8 cellular contexts compared by ENCODE assay signal in genomic region chr16:86563489-86564345, GRCh38. TPM values are rescaled to one million over a fixed set of nuclear protein-coding genes. Genes with fewer than 3 reads are reported as not detected.
A peak's percentile ranks its signal among the peaks of the same experiment; 100 is the strongest.
DNase-seq lines count a peak whose midpoint lies in the region; ATAC-seq and TF ChIP-seq lines count a peak whose summit lies in the region.

No MANE protein-coding gene starts in this region.

- peak overlapping the region; percentile 74 for H3K27ac Mint-ChIP-seq in T-helper 1 cell treated with Interleukin-12 subunit alpha and Interleukin-12 subunit beta and Interleukin-4 antibody, amounts not matched to agents 30 μg/mL and 1 μg/mL, for 36 hours

- H3K4me3 ChIP-seq in HEK293 (ENCODE audit: low read depth, low read length) (0 out of 2 replicates have a peak overlapping the region, but pooled peaks have one; percentile 1), right cardiac atrium (ENCODE audit: low read length) (no peak overlapping the region), retinal pigment epithelial cell (ENCODE audit: low read length) (peak overlapping the region; percentile 47)

- no peaks in the 10 kb centered on the region for H3K27me3 ChIP-seq in right cardiac atrium (ENCODE audit: control insufficient read depth, insufficient read depth)

- DNase-seq in DMS153 (lab: John Stamatoyannopoulos, UW) = peak; percentile 81
- peak; percentile 86 for DNase-seq in NCI-H1694 (lab: John Stamatoyannopoulos, UW)
- DNase-seq in amniotic stem cell (lab: John Stamatoyannopoulos, UW) = peak; percentile 88
- peak; percentile 85 to 95 (median 91) for DNase-seq in right cardiac atrium
- no peak for DNase-seq in retinal pigment epithelial cell (ENCODE audit: low read depth)

- peak overlapping the region; percentile 43 for H3K4me3 Mint-ChIP-seq in T-helper 1 cell treated with Interleukin-12 subunit alpha and Interleukin-12 subunit beta and Interleukin-4 antibody, amounts not matched to agents 30 μg/mL and 1 μg/mL, for 36 hours

- peaks cover 7% of the 10 kb centered on the region for H3K4me1 Mint-ChIP-seq in T-helper 1 cell treated with Interleukin-12 subunit alpha and Interleukin-12 subunit beta and Interleukin-4 antibody, amounts not matched to agents 30 μg/mL and 1 μg/mL, for 36 hours (ENCODE audit: low read depth)

- H3K4me1 ChIP-seq in HEK293 (ENCODE audit: control insufficient read depth, insufficient read depth, low read length) = no peaks in the 10 kb centered on the region
- no peaks in the 10 kb centered on the region for H3K4me1 ChIP-seq in right cardiac atrium (ENCODE audit: control insufficient read depth, insufficient read depth, low read length)

- peak; percentile 98 for TF ChIP-seq CTCF in HEK293 (tag by site-specific recombination; IDR thresholded peaks at IDR 0.05)
- TF ChIP-seq CTCF in retinal pigment epithelial cell (conservative IDR thresholded peaks at IDR 0.05; ENCODE audit: low read depth, low read length) = peak; percentile 100

- no peaks in the 10 kb centered on the region for H3K36me3 ChIP-seq in HEK293 (ENCODE audit: control insufficient read depth in 2 of 2, insufficient read depth in 1 of 2, low read length in 2 of 2)

- no peaks in the 10 kb centered on the region for H3K9me3 ChIP-seq in HEK293 (ENCODE audit: control insufficient read depth, insufficient read depth, low read depth, low read length)
- no peaks in the 10 kb centered on the region for H3K9me3 ChIP-seq in right cardiac atrium (ENCODE audit: control insufficient read depth, low read length)

- peaks cover 1% of the 10 kb centered on the region for H3K36me3 Mint-ChIP-seq in T-helper 1 cell treated with Interleukin-12 subunit alpha and Interleukin-12 subunit beta and Interleukin-4 antibody, amounts not matched to agents 30 μg/mL and 1 μg/mL, for 36 hours (ENCODE audit: low read depth)

- CTCF ChIA-PET in HEK293 (lab: Yijun Ruan, JAX) = interaction anchor here (0.6 to 8.8 kb wide), 47 partner anchors 9 to 795 kb away, joined by 3 to 127 read pairs (median 3); partner anchors contain the start of gene MTHFSD

- H3K27ac ChIP-seq in HEK293 (ENCODE audit: extremely low read depth, low read depth, low read length) = no peak overlapping the region
- no peak overlapping the region for H3K27ac ChIP-seq in right cardiac atrium (ENCODE audit: low read length)

- H3K27me3 Mint-ChIP-seq in T-helper 1 cell treated with Interleukin-12 subunit alpha and Interleukin-12 subunit beta and Interleukin-4 antibody, amounts not matched to agents 30 μg/mL and 1 μg/mL, for 36 hours (ENCODE audit: low read depth) = peaks cover 45% of the 10 kb centered on the region

- no peaks in the 10 kb centered on the region for H3K9me3 Mint-ChIP-seq in T-helper 1 cell treated with Interleukin-12 subunit alpha and Interleukin-12 subunit beta and Interleukin-4 antibody, amounts not matched to agents 30 μg/mL and 1 μg/mL, for 36 hours

- ATAC-seq in right cardiac atrium (peak; percentile 67 to 76), GM21447 (IDR thresholded peaks at IDR 0.05; ENCODE audit: unreplicated experiment) (no peak)

- intact Hi-C loops in right cardiac atrium (cut with DNase I) = loop anchor here (2.0 to 5.0 kb wide), 4 partner anchors 499 to 715 kb away; no protein-coding TSS in a partner anchor

- POLR2A ChIA-PET in HEK293 (lab: Yijun Ruan, JAX) = no interaction called here

- 1% methylated on average over 41 of the region's 41 CpGs for WGBS in right cardiac atrium

TF ChIP-seq in HEK293, 187 proteins besides CTCF, POLR2A, EP300 and RAD21 (continues in another document):
- TF ChIP-seq KLF16 (tag by site-specific recombination; IDR thresholded peaks at IDR 0.05) (peak; percentile 43; the same call in 1 of the 2 replicates), ZNF23 (tag by site-specific recombination; IDR thresholded peaks at IDR 0.05; ENCODE audit: borderline replicate concordance) (no peak), ZNF777 (tag by site-specific recombination; IDR thresholded peaks at IDR 0.05; ENCODE audit: borderline replicate concordance) (peak; percentile 34; the same call in 1 of the 2 replicates), ZFHX2 (tag by site-specific recombination; conservative IDR thresholded peaks at IDR 0.05) (peak; percentile 39; the same call in 1 of the 2 replicates), KLF1 (tag by site-specific recombination; IDR thresholded peaks at IDR 0.05) (0 out of 2 replicates have a peak, but pooled peaks have one; percentile 28), ZNF391 (tag by site-specific recombination; IDR thresholded peaks at IDR 0.05; ENCODE audit: borderline replicate concordance, low read depth) (peak; percentile 28; the same call in 1 of the 2 replicates), ZNF394 (tag by site-specific recombination; IDR thresholded peaks at IDR 0.05; ENCODE audit: borderline replicate concordance) (peak; percentile 65; the same call in 1 of the 2 replicates), ZNF692 (tag by site-specific recombination; IDR thresholded peaks at IDR 0.05) (peak; percentile 68), ZNF354C (tag by site-specific recombination; IDR thresholded peaks at IDR 0.05; ENCODE audit: borderline replicate concordance, low read depth) (no peak), ZNF677 (tag by site-specific recombination; IDR thresholded peaks at IDR 0.05) (no peak), ZNF426 (tag by site-specific recombination; IDR thresholded peaks at IDR 0.05) (no peak), BCL11A (tag by site-specific recombination; IDR thresholded peaks at IDR 0.05; ENCODE audit: low read depth) (no peak), ZNF366 (tag by site-specific recombination; conservative IDR thresholded peaks at IDR 0.05) (0 out of 2 replicates have a peak, but pooled peaks have one; percentile 10), ZBTB20 (tag by site-specific recombination; IDR thresholded peaks at IDR 0.05) (no peak), ZNF660 (tag by site-specific recombination; IDR thresholded peaks at IDR 0.05) (peak; percentile 84), ZNF555 (tag by site-specific recombination; conservative IDR thresholded peaks at IDR 0.05) (no peak), ZNF654 (tag by site-specific recombination; IDR thresholded peaks at IDR 0.05; ENCODE audit: low read depth) (peak; percentile 98), GFI1B (tag by site-specific recombination; IDR thresholded peaks at IDR 0.05) (no peak), ZBTB21 (tag by site-specific recombination; IDR thresholded peaks at IDR 0.05) (no peak)
- TF ChIP-seq, protein P1, sequence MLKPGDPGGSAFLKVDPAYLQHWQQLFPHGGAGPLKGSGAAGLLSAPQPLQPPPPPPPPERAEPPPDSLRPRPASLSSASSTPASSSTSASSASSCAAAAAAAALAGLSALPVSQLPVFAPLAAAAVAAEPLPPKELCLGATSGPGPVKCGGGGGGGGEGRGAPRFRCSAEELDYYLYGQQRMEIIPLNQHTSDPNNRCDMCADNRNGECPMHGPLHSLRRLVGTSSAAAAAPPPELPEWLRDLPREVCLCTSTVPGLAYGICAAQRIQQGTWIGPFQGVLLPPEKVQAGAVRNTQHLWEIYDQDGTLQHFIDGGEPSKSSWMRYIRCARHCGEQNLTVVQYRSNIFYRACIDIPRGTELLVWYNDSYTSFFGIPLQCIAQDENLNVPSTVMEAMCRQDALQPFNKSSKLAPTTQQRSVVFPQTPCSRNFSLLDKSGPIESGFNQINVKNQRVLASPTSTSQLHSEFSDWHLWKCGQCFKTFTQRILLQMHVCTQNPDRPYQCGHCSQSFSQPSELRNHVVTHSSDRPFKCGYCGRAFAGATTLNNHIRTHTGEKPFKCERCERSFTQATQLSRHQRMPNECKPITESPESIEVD (tag by site-specific recombination; IDR thresholded peaks at IDR 0.05) = peak; percentile 29; the same call in 1 of the 2 replicates
- TF ChIP-seq, protein P2, sequence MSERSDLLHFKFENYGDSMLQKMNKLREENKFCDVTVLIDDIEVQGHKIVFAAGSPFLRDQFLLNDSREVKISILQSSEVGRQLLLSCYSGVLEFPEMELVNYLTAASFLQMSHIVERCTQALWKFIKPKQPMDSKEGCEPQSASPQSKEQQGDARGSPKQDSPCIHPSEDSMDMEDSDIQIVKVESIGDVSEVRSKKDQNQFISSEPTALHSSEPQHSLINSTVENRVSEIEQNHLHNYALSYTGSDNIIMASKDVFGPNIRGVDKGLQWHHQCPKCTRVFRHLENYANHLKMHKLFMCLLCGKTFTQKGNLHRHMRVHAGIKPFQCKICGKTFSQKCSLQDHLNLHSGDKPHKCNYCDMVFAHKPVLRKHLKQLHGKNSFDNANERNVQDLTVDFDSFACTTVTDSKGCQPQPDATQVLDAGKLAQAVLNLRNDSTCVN (tag by site-specific recombination; optimal IDR thresholded peaks at IDR 0.05) = peak; percentile 27

RNA-seq across cellular contexts. Expression of gene FOXC2, which starts 2.9 kb away (rescaled TPM):
- total RNA-seq in right cardiac atrium = 1 to 10 TPM; 2.3 to 3.7 (median 2.8) TPM
- polyA plus RNA-seq in right cardiac atrium = 1.1 TPM

RNA-seq across cellular contexts. Expression of gene MTHFSD, which starts 8.7 kb away (rescaled TPM):
- total RNA-seq in right cardiac atrium = 10 to 100 TPM in 3 of 4 donors, 1 to 10 TPM in 1; 9.0 to 14.7 (median 12.5) TPM
- 8.8 TPM for polyA plus RNA-seq in right cardiac atrium

RNA-seq across cellular contexts. Expression of gene FOXL1, which starts 14.6 kb away (rescaled TPM):
- total RNA-seq in right cardiac atrium = 1 to 10 TPM; 1.3 to 1.8 (median 1.6) TPM
- polyA plus RNA-seq in right cardiac atrium = 0.75 TPM

RNA-seq across cellular contexts. Expression of gene FOXF1, which starts 53.4 kb away (rescaled TPM):
- under 1 TPM; 0.14 to 0.71 (median 0.28) TPM for total RNA-seq in right cardiac atrium
- polyA plus RNA-seq in right cardiac atrium = 0.84 TPM
